ENCODE assay signal across 15 cellular contexts in genomic region chr17:5405400-5405799, GRCh38. TPM values are rescaled to one million over a fixed set of nuclear protein-coding genes. Genes with fewer than 3 reads are reported as not detected.
DNase-seq lines count a peak whose midpoint lies in the region; ATAC-seq and TF ChIP-seq lines count a peak whose summit lies in the region.
"Had no signal": no experiment of that assay in that cellular context is flagged by ENCODE, and none has a peak within 500 bp of the region (broad histone marks: within the 10 kb centered on the region; RNA-seq: fewer than 3 reads in every experiment).

No MANE protein-coding gene starts in this region.

- H3K27me3 Mint-ChIP-seq in activated naive CD8-positive, alpha-beta T cell treated with anti-CD3 and anti-CD28 coated beads for 36 hours: no peaks in the 10 kb centered on the region
- no peaks in the 10 kb centered on the region for H3K27me3 Mint-ChIP-seq in nephron progenitor cell (ENCODE audit: low read depth, poor library complexity)
- H3K27me3 Mint-ChIP-seq: CD4-positive, CD25-positive, alpha-beta regulatory T cell had no signal

- no peak overlapping the region for H3K4me3 ChIP-seq in mucosa of descending colon
- H3K4me3 ChIP-seq: BLaER1 treated with 17β-estradiol and CSF1 and Interleukin-3, amounts not matched to agents 10 nM and 100 nM had no signal

- peaks cover 10% of the 10 kb centered on the region for H3K4me1 Mint-ChIP-seq in activated naive CD8-positive, alpha-beta T cell treated with anti-CD3 and anti-CD28 coated beads for 36 hours
- no peaks in the 10 kb centered on the region for H3K4me1 Mint-ChIP-seq in nephron progenitor cell
- H3K4me1 Mint-ChIP-seq: H9 had no signal

- TF ChIP-seq CTCF in mucosa of descending colon (IDR thresholded peaks at IDR 0.05) (no peak), nephron progenitor cell (IDR thresholded peaks at IDR 0.05) (no peak)

- peak; percentile 85 for ATAC-seq in left colon
- ATAC-seq in mucosa of descending colon: peak; percentile 65
- ATAC-seq in GM21619 (IDR thresholded peaks at IDR 0.05; ENCODE audit: unreplicated experiment): no peak

- DNase-seq in HuH-7.5 (ENCODE audit: low spot score): peak; percentile 30
- DNase-seq in left colon: no peak
- DNase-seq in mucosa of descending colon: peak in 1 of 3 donors; percentile 11
- no peak for DNase-seq in posterior cingulate gyrus
- no peak for DNase-seq in activated naive CD8-positive, alpha-beta T cell treated with anti-CD3 and anti-CD28 coated beads for 36 hours
- DNase-seq in nephron progenitor cell: no peak
- DNase-seq: ACHN; Calu3; CD4-positive, CD25-positive, alpha-beta regulatory T cell; DMS 273 treated with DMSO at 0.1 percent for 48 hours; DMS79; GOT3; H9 had no signal

- intact Hi-C loops in left colon (cut with DNase I, micrococcal nuclease) (no loop called here), mucosa of descending colon (cut with DNase I, micrococcal nuclease) (no loop called here), posterior cingulate gyrus (cut with DNase I) (no loop called here)

- no peak overlapping the region for H3K27ac Mint-ChIP-seq in activated naive CD8-positive, alpha-beta T cell treated with anti-CD3 and anti-CD28 coated beads for 36 hours
- H3K27ac Mint-ChIP-seq in nephron progenitor cell: no peak overlapping the region
- H3K27ac Mint-ChIP-seq: CD4-positive, CD25-positive, alpha-beta regulatory T cell; H9 had no signal

- H3K9me3 Mint-ChIP-seq in activated naive CD8-positive, alpha-beta T cell treated with anti-CD3 and anti-CD28 coated beads for 36 hours: no peaks in the 10 kb centered on the region
- no peaks in the 10 kb centered on the region for H3K9me3 Mint-ChIP-seq in nephron progenitor cell
- H3K9me3 Mint-ChIP-seq: CD4-positive, CD25-positive, alpha-beta regulatory T cell; H9 had no signal

- H3K36me3 Mint-ChIP-seq in activated naive CD8-positive, alpha-beta T cell treated with anti-CD3 and anti-CD28 coated beads for 36 hours: peaks cover 26% of the 10 kb centered on the region
- peaks cover 32% of the 10 kb centered on the region for H3K36me3 Mint-ChIP-seq in nephron progenitor cell (ENCODE audit: low read depth)

- no peaks in the 10 kb centered on the region for H3K9me3 ChIP-seq in mucosa of descending colon
- H3K9me3 ChIP-seq: BLaER1 treated with 17β-estradiol and CSF1 and Interleukin-3, amounts not matched to agents 10 nM and 100 nM had no signal

- H3K36me3 ChIP-seq in mucosa of descending colon (ENCODE audit: low read depth): peaks cover 8% of the 10 kb centered on the region

- no peak overlapping the region for H3K4me3 Mint-ChIP-seq in activated naive CD8-positive, alpha-beta T cell treated with anti-CD3 and anti-CD28 coated beads for 36 hours
- H3K4me3 Mint-ChIP-seq in nephron progenitor cell: no peak overlapping the region
- H3K4me3 Mint-ChIP-seq: CD4-positive, CD25-positive, alpha-beta regulatory T cell; H9 had no signal

- no peaks in the 10 kb centered on the region for H3K4me1 ChIP-seq in mucosa of descending colon (ENCODE audit: low read depth)
- H3K4me1 ChIP-seq: BLaER1 treated with 17β-estradiol and CSF1 and Interleukin-3, amounts not matched to agents 10 nM and 100 nM had no signal

RNA-seq across cellular contexts. Expression of gene NUP88, which starts 14.1 kb away (rescaled TPM):
- 10 to 100 TPM; 45.3 to 55.5 TPM for total RNA-seq in left colon
- total RNA-seq in mucosa of descending colon: 10 to 100 TPM; 46.1 to 72.3 (median 50.8) TPM
- 100 to 1,000 TPM; 144 to 160 TPM for total RNA-seq in activated naive CD8-positive, alpha-beta T cell treated with anti-CD3 and anti-CD28 coated beads for 36 hours

RNA-seq across cellular contexts. Expression of gene RPAIN, which starts 14.6 kb away (rescaled TPM):
- total RNA-seq in left colon (10 to 100 TPM; 26.7 to 27.3 TPM), mucosa of descending colon (10 to 100 TPM; 29.7 to 34.3 (median 32.1) TPM)
- 10 to 100 TPM; 58.3 to 59.4 TPM for total RNA-seq in activated naive CD8-positive, alpha-beta T cell treated with anti-CD3 and anti-CD28 coated beads for 36 hours

RNA-seq across cellular contexts. Expression of gene C1QBP, which starts 33.6 kb away (rescaled TPM):
- 100 to 1,000 TPM in 1 of 2 donors, 10 to 100 TPM in 1; 98.9 to 134 TPM for total RNA-seq in left colon
- 100 to 1,000 TPM in 2 of 3 donors, 10 to 100 TPM in 1; 81.0 to 145 (median 101) TPM for total RNA-seq in mucosa of descending colon
- 100 to 1,000 TPM; 586 to 607 TPM for total RNA-seq in activated naive CD8-positive, alpha-beta T cell treated with anti-CD3 and anti-CD28 coated beads for 36 hours

Comparison
In these comparisons a context has a peak if more than half of its experiments do, and no peak if none do; other contexts are left out.
1. RNA of gene C1QBP, which starts 33.6 kb away (total RNA-seq): 586 to 607 TPM in activated naive CD8-positive, alpha-beta T cell treated with anti-CD3 and anti-CD28 coated beads for 36 hours; 98.9 to 134 TPM in left colon and 81.0 to 145 TPM in mucosa of descending colon; every median in the first group is over 4 times any median in the second.